ENCODE assay signal across 8 cellular contexts in the genomic region with DNA sequence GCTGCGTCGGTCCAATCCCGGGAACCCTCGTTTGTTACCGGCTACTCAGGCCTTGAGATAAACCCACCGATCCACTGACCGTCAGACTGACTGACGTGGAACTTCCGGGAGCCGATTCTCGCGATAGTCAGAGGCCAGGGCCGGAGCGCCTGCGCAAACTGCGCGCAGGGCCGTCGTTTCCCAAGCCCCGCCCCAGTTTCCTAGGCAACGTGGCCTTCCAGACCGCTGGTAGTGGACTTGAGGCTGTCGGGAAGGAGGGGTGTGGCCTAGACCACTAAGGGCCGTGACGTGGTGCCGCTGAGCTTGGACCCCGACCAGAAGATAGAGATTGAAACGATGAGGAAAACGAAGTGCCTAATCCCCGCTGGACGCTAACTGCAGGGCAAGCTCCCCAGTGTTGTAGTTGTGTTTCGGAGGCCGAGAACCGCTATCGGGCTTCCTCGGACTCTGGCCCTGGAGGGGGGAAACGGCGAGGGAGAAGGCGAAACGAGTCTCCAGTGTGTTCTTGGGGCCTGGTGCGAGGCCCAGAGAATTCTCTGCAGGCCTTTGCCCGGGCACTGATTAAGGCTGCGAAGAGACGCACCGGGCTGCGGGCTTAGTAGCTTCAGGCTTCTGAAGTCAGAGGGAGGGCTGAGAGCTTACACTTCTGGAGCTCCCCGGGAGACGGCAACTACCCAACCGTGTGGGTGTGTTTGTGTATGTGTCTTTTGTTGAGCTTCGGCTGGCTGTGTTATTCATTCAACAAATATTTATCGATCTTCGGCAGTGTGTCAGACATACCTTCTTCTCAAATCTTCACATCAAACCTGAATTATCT. TPM values are rescaled to one million over a fixed set of nuclear protein-coding genes. Genes with fewer than 3 reads are reported as not detected.
A peak's percentile ranks its signal among the peaks of the same experiment; 100 is the strongest.
DNase-seq lines count a peak whose midpoint lies in the region; ATAC-seq and TF ChIP-seq lines count a peak whose summit lies in the region.

Gene COPB2 (minus strand): TSS at position 96 of the 817 bp plus-strand sequence. CDS start 97 bp downstream, outside the sequence.

- peaks cover 26% of the 10 kb centered on the region for H3K4me1 ChIP-seq in upper lobe of right lung

- peak within 1 kb of the TSS; percentile 97 for H3K27ac ChIP-seq in upper lobe of right lung

- TF ChIP-seq POLR2A in GM15510 (IDR thresholded peaks at IDR 0.05; ENCODE audit: borderline replicate concordance, extremely low read depth, insufficient read length): peak; percentile 74

- peaks cover 5% of the 10 kb centered on the region for H3K36me3 Mint-ChIP-seq in T-helper 17 cell (ENCODE audit: low read depth)

- H3K9me3 ChIP-seq in T-helper 17 cell (ENCODE audit: control insufficient read depth, low read length, poor library complexity, severe bottlenecking) (no peaks in the 10 kb centered on the region), upper lobe of right lung (no peaks in the 10 kb centered on the region)

- peak; percentile 90 for DNase-seq in NCI-H1694 treated with DMSO at 0.1 percent for 48 hours (lab: John Stamatoyannopoulos, UW)
- peak; percentile 86 to 93 (median 90) for DNase-seq in T-helper 17 cell
- DNase-seq in amygdala (lab: John Stamatoyannopoulos, UW): peak; percentile 70 to 100 (median 98)
- DNase-seq in left cardiac atrium: peak; percentile 100
- DNase-seq in posterior vena cava (ENCODE audit: low spot score): peak; percentile 100
- peak; percentile 100 for DNase-seq in upper lobe of right lung

- no peaks in the 10 kb centered on the region for H3K27me3 ChIP-seq in upper lobe of right lung

- no peaks in the 10 kb centered on the region for H3K36me3 ChIP-seq in upper lobe of right lung

- ATAC-seq in HG02885 (IDR thresholded peaks at IDR 0.05; ENCODE audit: poor library complexity, unreplicated experiment) (peak; percentile 99), T-helper 17 cell (peak; percentile 93), left cardiac atrium (peak; percentile 99), upper lobe of right lung (peak; percentile 99)

- peaks cover 36% of the 10 kb centered on the region for H3K4me1 Mint-ChIP-seq in T-helper 17 cell

- peak within 1 kb of the TSS; percentile 91 for H3K4me3 ChIP-seq in upper lobe of right lung

- no peaks in the 10 kb centered on the region for H3K27me3 Mint-ChIP-seq in T-helper 17 cell

- H3K27ac Mint-ChIP-seq in T-helper 17 cell: peak within 1 kb of the TSS; percentile 100

- peak within 1 kb of the TSS; percentile 95 for H3K4me3 Mint-ChIP-seq in T-helper 17 cell

- no peak for TF ChIP-seq CTCF in upper lobe of right lung (IDR thresholded peaks at IDR 0.05)

- intact Hi-C loops in left cardiac atrium (cut with DNase I) (no loop called here), posterior vena cava (cut with DNase I) (no loop called here), upper lobe of right lung (cut with DNase I) (no loop called here)

RNA-seq across cellular contexts. Expression of gene COPB2, which starts in this region (rescaled TPM):
- total RNA-seq in T-helper 17 cell (10 to 100 TPM; 26.3 to 29.7 TPM), left cardiac atrium (10 to 100 TPM; 83.1 to 84.9 TPM), posterior vena cava (100 to 1,000 TPM; 112 to 119 TPM), upper lobe of right lung (106 TPM)

Comparison
In these comparisons a context has a peak if more than half of its experiments do, and no peak if none do; other contexts are left out.
1. Peak in every context shown above with its lines: DNase-seq, ATAC-seq, H3K4me3 ChIP-seq and H3K27ac ChIP-seq.